Comparison of ENCODE assay signal across 10 cellular contexts in the genomic region with DNA sequence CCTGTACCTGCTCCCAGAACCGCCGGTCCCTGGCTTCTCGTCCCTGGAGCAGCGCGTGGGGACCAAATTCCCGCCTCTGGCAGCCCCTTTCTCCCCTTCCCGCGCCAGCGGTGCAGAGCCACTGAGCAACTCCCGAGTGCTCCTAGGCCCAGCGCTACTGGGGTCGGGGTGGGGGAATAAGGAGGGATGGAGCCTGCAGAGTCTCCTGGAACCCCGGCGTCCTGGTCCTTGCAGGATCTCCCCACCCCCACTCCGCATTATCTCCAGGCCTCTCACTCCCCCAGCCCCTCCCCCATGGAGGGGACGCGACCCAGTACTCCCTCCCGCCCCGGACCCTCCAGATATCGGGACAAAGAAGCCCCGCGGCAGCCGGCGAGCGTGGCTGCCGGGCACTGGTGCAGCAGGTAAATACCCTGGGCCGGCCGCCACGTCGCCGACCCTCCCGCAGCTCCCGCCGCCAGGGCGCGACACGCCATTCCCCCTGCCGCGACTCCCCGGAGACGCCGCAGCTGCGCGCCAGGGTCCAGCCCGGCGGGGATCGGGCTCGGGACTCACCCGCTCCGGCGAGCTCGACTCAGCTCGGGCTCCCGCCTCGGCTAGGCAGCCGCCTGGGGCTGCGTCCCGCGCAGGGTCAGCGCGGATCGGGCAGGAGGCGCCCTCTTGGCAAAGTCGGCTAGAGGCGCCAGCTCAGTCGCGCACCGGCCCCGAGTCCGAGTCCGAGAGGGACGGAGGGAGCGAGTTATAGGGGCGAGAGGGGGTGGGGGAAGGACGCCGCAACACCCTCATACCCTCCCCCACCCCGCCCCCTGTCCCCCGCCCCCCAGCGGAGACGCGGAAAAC. TPM values are rescaled to one million over a fixed set of nuclear protein-coding genes. Genes with fewer than 3 reads are reported as not detected.
DNase-seq lines count a peak whose midpoint lies in the region; ATAC-seq, FAIRE-seq and TF ChIP-seq lines count a peak whose summit lies in the region.
"Had no signal": no experiment of that assay in that cellular context is flagged by ENCODE, and none has a peak within 500 bp of the region (broad histone marks: within the 10 kb centered on the region; RNA-seq: fewer than 3 reads in every experiment).

No MANE protein-coding gene starts in this region.

- H3K27ac Mint-ChIP-seq in WTC11: no peak overlapping the region

- H3K4me1 ChIP-seq in gastroesophageal sphincter (peaks cover 0 to 35% (median 22%) of the 10 kb centered on the region in 3 donors), pancreas (peaks cover 0 to 10% (median 10%) of the 10 kb centered on the region in 3 donors)

- peaks cover 27% of the 10 kb centered on the region for H3K27me3 Mint-ChIP-seq in WTC11 (ENCODE audit: low read depth)

- H3K27me3 ChIP-seq in gastroesophageal sphincter: peaks cover 98% of the 10 kb centered on the region
- H3K27me3 ChIP-seq in pancreas: peaks cover 0 to 4% (median 0%) of the 10 kb centered on the region in 4 donors

- H3K9me3 ChIP-seq in gastroesophageal sphincter: no peaks in the 10 kb centered on the region
- no peaks in the 10 kb centered on the region for H3K9me3 ChIP-seq in pancreas

- WGBS in gastroesophageal sphincter (ENCODE audit: low coverage in 1 of 2), 2 donors: 6% methylated on average over 7 of the region's 81 CpGs; no CpG with 5 or more reads in 1 of the 2 donors
- WGBS in pancreas, 2 donors: 2 to 3% methylated on average over 55 to 81 of the region's 81 CpGs

- H3K4me1 Mint-ChIP-seq in WTC11: peaks cover 77% of the 10 kb centered on the region

- POLR2A ChIA-PET in WTC11 (lab: Charles Lee): no interaction called here

- TF ChIP-seq EP300 in gastroesophageal sphincter (IDR thresholded peaks at IDR 0.05): no peak

- no peak for FAIRE-seq in pancreas (lab: Jason Lieb, UNC)
- no peak for FAIRE-seq in D721Med (lab: Jason Lieb, UNC)

- H3K27ac ChIP-seq in gastroesophageal sphincter (no peak overlapping the region), pancreas (no peak overlapping the region)

- DNase-seq in NCI-H748 (lab: John Stamatoyannopoulos, UW; ENCODE audit: unreplicated experiment) (peak; percentile 58), NCI-H748 treated with DMSO at 0.1 percent for 48 hours (lab: John Stamatoyannopoulos, UW) (no peak), WTC11 (ENCODE audit: low spot score) (peak; percentile 57), pancreas (peak in 5 of 6 donors; percentile 30 to 85 (median 64)), D721Med (ENCODE audit: insufficient read length, low spot score) (no peak)
- DNase-seq: DND-41 had no signal

- peaks cover 27% of the 10 kb centered on the region for H3K36me3 Mint-ChIP-seq in WTC11

- TF ChIP-seq CTCF in WTC11 (IDR thresholded peaks at IDR 0.05): no peak
- TF ChIP-seq CTCF in gastroesophageal sphincter (IDR thresholded peaks at IDR 0.05): peak in 1 of 4 experiments; percentile 17
- no peak for TF ChIP-seq CTCF in pancreas (IDR thresholded peaks at IDR 0.05)
- TF ChIP-seq CTCF in D721Med (IDR thresholded peaks at IDR 0.05; ENCODE audit: insufficient read depth, missing control alignments): no peak

- H3K4me3 Mint-ChIP-seq in WTC11: peak overlapping the region; percentile 80

- intact Hi-C loops in pancreas (cut with DNase I): no loop called here

- H3K9me3 Mint-ChIP-seq in WTC11: no peaks in the 10 kb centered on the region

- no peak for TF ChIP-seq POLR2A in gastroesophageal sphincter (IDR thresholded peaks at IDR 0.05)

- CTCF ChIA-PET in WTC11 (lab: Charles Lee): interaction anchor here (1.0 to 5.5 kb wide), 13 partner anchors 9 to 174 kb away, joined by 3 to 51 read pairs (median 3); partner anchors contain the start of gene OLFML3

- peak; percentile 15 for ATAC-seq in WTC11
- peak; percentile 70 for ATAC-seq in gastroesophageal sphincter
- ATAC-seq in pancreas: peak; percentile 77 to 91 (median 88)
- no peak for ATAC-seq in GM21576 (IDR thresholded peaks at IDR 0.05; ENCODE audit: unreplicated experiment)
- ATAC-seq in HG03039 (IDR thresholded peaks at IDR 0.05; ENCODE audit: unreplicated experiment): no peak

- H3K4me3 ChIP-seq in gastroesophageal sphincter (peak overlapping the region; percentile 8 to 54), pancreas (peak overlapping the region; percentile 11 to 57 (median 36))

- no peaks in the 10 kb centered on the region for H3K36me3 ChIP-seq in gastroesophageal sphincter
- no peaks in the 10 kb centered on the region for H3K36me3 ChIP-seq in pancreas

TF ChIP-seq in WTC11, 78 proteins besides CTCF, POLR2A, EP300 and RAD21 (continues in another document):
- TF ChIP-seq ZNF423 (CRISPR knock-in tag; IDR thresholded peaks at IDR 0.05) (peak; percentile 83), ZNF121 (CRISPR knock-in tag; IDR thresholded peaks at IDR 0.05) (no peak), ZNF671 (CRISPR knock-in tag; IDR thresholded peaks at IDR 0.05) (no peak), MXD4 (CRISPR knock-in tag; IDR thresholded peaks at IDR 0.05; ENCODE audit: borderline replicate concordance) (no peak), TEAD1 (CRISPR knock-in tag; IDR thresholded peaks at IDR 0.05) (peak; percentile 15; the same call in 1 of the 2 replicates), EMX1 (CRISPR knock-in tag; IDR thresholded peaks at IDR 0.05) (no peak), FOXK1 (CRISPR knock-in tag; IDR thresholded peaks at IDR 0.05) (peak; percentile 34; the same call in 1 of the 2 replicates), ETV6 (CRISPR knock-in tag; IDR thresholded peaks at IDR 0.05) (no peak; the same call in 1 of the 2 replicates), ARID4B (CRISPR knock-in tag; IDR thresholded peaks at IDR 0.05; ENCODE audit: borderline replicate concordance) (0 out of 2 replicates have a peak, but pooled peaks have one; percentile 11), ZBTB21 (CRISPR knock-in tag; IDR thresholded peaks at IDR 0.05; ENCODE audit: borderline replicate concordance) (0 out of 2 replicates have a peak, but pooled peaks have one; percentile 15)
- TF ChIP-seq, protein P1, sequence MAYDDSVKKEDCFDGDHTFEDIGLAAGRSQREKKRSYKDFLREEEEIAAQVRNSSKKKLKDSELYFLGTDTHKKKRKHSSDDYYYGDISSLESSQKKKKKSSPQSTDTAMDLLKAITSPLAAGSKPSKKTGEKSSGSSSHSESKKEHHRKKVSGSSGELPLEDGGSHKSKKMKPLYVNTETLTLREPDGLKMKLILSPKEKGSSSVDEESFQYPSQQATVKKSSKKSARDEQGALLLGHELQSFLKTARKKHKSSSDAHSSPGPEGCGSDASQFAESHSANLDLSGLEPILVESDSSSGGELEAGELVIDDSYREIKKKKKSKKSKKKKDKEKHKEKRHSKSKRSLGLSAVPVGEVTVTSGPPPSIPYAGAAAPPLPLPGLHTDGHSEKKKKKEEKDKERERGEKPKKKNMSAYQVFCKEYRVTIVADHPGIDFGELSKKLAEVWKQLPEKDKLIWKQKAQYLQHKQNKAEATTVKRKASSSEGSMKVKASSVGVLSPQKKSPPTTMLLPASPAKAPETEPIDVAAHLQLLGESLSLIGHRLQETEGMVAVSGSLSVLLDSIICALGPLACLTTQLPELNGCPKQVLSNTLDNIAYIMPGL (CRISPR knock-in tag; IDR thresholded peaks at IDR 0.05): peak; percentile 78
- TF ChIP-seq, protein P2, sequence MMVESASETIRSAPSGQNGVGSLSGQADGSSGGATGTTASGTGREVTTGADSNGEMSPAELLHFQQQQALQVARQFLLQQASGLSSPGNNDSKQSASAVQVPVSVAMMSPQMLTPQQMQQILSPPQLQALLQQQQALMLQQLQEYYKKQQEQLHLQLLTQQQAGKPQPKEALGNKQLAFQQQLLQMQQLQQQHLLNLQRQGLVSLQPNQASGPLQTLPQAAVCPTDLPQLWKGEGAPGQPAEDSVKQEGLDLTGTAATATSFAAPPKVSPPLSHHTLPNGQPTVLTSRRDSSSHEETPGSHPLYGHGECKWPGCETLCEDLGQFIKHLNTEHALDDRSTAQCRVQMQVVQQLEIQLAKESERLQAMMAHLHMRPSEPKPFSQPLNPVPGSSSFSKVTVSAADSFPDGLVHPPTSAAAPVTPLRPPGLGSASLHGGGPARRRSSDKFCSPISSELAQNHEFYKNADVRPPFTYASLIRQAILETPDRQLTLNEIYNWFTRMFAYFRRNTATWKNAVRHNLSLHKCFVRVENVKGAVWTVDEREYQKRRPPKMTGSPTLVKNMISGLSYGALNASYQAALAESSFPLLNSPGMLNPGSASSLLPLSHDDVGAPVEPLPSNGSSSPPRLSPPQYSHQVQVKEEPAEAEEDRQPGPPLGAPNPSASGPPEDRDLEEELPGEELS (CRISPR knock-in tag; IDR thresholded peaks at IDR 0.05): peak; percentile 59; the same call in 1 of the 2 replicates

RNA-seq across cellular contexts. Expression of gene SYT6, which starts 1.2 kb away (rescaled TPM):
- total RNA-seq in WTC11 (2021) (54.2 to 58.2 TPM (median 55.9 TPM) in 3 replicates), gastroesophageal sphincter (1 to 10 TPM in 1 of 4 donors, not detected in 3; 2.0 TPM), pancreas (1 to 10 TPM in 5 of 6 donors, under 1 TPM in 1; 0.81 to 3.9 (median 2.9) TPM)
- polyA plus RNA-seq in pancreas: 1 to 10 TPM; 1.2 to 5.2 TPM
- total RNA-seq: T-helper 1 cell treated with Interleukin-12 subunit alpha and Interleukin-12 subunit beta and Interleukin-4 antibody, amounts not matched to agents 30 ng/mL and 1 ng/mL, for 36 hours had no signal

Comparison
In these comparisons a context has a peak if more than half of its experiments do, and no peak if none do; other contexts are left out.
1. DNase-seq: peak in NCI-H748 (single experiment), WTC11 (single experiment) and pancreas (5 of 6); none in NCI-H748 treated with DMSO at 0.1 percent for 48 hours (single experiment) and D721Med (single experiment).
2. ATAC-seq: peak in WTC11 (single experiment), gastroesophageal sphincter (single experiment) and pancreas (4 of 4); none in GM21576 (single experiment) and HG03039 (single experiment).
3. RNA of gene SYT6, which starts 1.2 kb away (total RNA-seq): 54.2 to 58.2 TPM in WTC11; 0.81 to 3.9 TPM in pancreas and 2.0 TPM in gastroesophageal sphincter; every median in the first group is over 10 times any median in the second.